Comparison of ENCODE assay signal across 8 cellular contexts in the genomic region with DNA sequence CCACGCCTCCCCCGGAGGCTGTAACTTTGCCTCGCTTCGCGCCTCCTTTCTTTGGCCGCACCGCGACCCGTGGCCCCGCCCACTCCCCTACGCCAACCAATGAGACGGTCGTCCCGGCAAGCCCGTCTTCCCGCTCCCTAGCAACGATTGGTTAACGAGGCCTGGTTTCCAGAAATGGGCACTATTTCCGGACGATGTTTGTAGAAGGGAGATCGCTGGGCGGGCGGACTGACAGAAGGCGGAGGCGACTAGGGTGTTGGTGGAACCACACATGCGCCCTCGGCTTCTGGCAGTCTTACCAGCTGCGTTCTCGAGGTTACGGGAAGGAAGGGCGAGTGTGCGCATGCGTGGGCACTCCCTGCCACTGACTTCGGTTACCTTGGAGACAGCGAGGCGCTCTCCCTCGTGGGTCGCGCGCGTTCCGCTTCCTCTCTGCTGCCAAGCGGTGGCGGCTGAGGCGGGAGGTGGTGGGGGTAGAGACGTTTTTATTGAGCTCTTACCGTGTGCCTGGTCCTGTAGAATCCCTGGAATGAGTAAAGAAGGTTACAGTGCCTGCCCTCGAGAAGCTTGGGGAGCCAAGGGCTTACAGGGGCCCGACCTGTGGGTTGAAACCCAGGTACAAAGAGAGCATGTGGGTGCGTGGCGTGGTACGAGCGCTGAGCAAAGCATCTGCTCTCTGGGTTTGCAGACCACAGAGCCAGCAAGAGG. TPM values are rescaled to one million over a fixed set of nuclear protein-coding genes. Genes with fewer than 3 reads are reported as not detected.
DNase-seq lines count a peak whose midpoint lies in the region; ATAC-seq and TF ChIP-seq lines count a peak whose summit lies in the region.

No MANE protein-coding gene starts in this region.

- no peaks in the 10 kb centered on the region for H3K9me3 ChIP-seq in left ventricle myocardium inferior (replicated peaks)

- DNase-seq in NCI-H1694 (lab: John Stamatoyannopoulos, UW) (peak; percentile 100), left ventricle myocardium inferior (peak; percentile 100), progenitor cell of endocrine pancreas (ENCODE audit: low spot score, unreplicated experiment) (peak; percentile 99), ureter (ENCODE audit: low spot score) (peak; percentile 100)

- H3K27ac Mint-ChIP-seq in T-helper 1 cell treated with Interleukin-12 subunit alpha and Interleukin-12 subunit beta and Interleukin-4 antibody, amounts not matched to agents 30 μg/mL and 1 μg/mL, for 36 hours, result peak overlapping the region; percentile 90
- H3K27ac Mint-ChIP-seq in progenitor cell of endocrine pancreas, result peak overlapping the region; percentile 97

- H3K27me3 ChIP-seq in left ventricle myocardium inferior (ENCODE audit: low read depth), result no peaks in the 10 kb centered on the region

- H3K9me3 Mint-ChIP-seq in T-helper 1 cell treated with Interleukin-12 subunit alpha and Interleukin-12 subunit beta and Interleukin-4 antibody, amounts not matched to agents 30 μg/mL and 1 μg/mL, for 36 hours, result no peaks in the 10 kb centered on the region
- no peaks in the 10 kb centered on the region for H3K9me3 Mint-ChIP-seq in progenitor cell of endocrine pancreas (ENCODE audit: low read depth)

- intact Hi-C loops in left ventricle myocardium inferior (cut with micrococcal nuclease), result no loop called here

- peaks cover 30% of the 10 kb centered on the region for H3K36me3 Mint-ChIP-seq in T-helper 1 cell treated with Interleukin-12 subunit alpha and Interleukin-12 subunit beta and Interleukin-4 antibody, amounts not matched to agents 30 μg/mL and 1 μg/mL, for 36 hours (ENCODE audit: low read depth)
- no peaks in the 10 kb centered on the region for H3K36me3 Mint-ChIP-seq in progenitor cell of endocrine pancreas (ENCODE audit: insufficient read depth)

- peak overlapping the region; percentile 78 for H3K27ac ChIP-seq in angular gyrus (ENCODE audit: low read depth, low read length)
- peak overlapping the region; percentile 97 for H3K27ac ChIP-seq in left ventricle myocardium inferior (replicated peaks)

- peak overlapping the region; percentile 93 for H3K4me3 Mint-ChIP-seq in T-helper 1 cell treated with Interleukin-12 subunit alpha and Interleukin-12 subunit beta and Interleukin-4 antibody, amounts not matched to agents 30 μg/mL and 1 μg/mL, for 36 hours
- peak overlapping the region; percentile 86 for H3K4me3 Mint-ChIP-seq in progenitor cell of endocrine pancreas (ENCODE audit: low read depth)

- no peaks in the 10 kb centered on the region for H3K36me3 ChIP-seq in left ventricle myocardium inferior

- H3K27me3 Mint-ChIP-seq in T-helper 1 cell treated with Interleukin-12 subunit alpha and Interleukin-12 subunit beta and Interleukin-4 antibody, amounts not matched to agents 30 μg/mL and 1 μg/mL, for 36 hours (ENCODE audit: low read depth), result no peaks in the 10 kb centered on the region
- peaks cover 20% of the 10 kb centered on the region for H3K27me3 Mint-ChIP-seq in progenitor cell of endocrine pancreas

- ATAC-seq in GM18498 (IDR thresholded peaks at IDR 0.05; ENCODE audit: unreplicated experiment) (peak; percentile 74), HG02885 (IDR thresholded peaks at IDR 0.05; ENCODE audit: poor library complexity, unreplicated experiment) (peak; percentile 79)

- no peak for TF ChIP-seq CTCF in left ventricle myocardium inferior (IDR thresholded peaks at IDR 0.05; ENCODE audit: borderline replicate concordance)
- no peak for TF ChIP-seq CTCF in progenitor cell of endocrine pancreas (IDR thresholded peaks at IDR 0.05; ENCODE audit: unreplicated experiment)

- H3K4me1 ChIP-seq in left ventricle myocardium inferior, result peaks cover 68% of the 10 kb centered on the region

- peak overlapping the region; percentile 90 for H3K4me3 ChIP-seq in left ventricle myocardium inferior

- peaks cover 66% of the 10 kb centered on the region for H3K4me1 Mint-ChIP-seq in T-helper 1 cell treated with Interleukin-12 subunit alpha and Interleukin-12 subunit beta and Interleukin-4 antibody, amounts not matched to agents 30 μg/mL and 1 μg/mL, for 36 hours (ENCODE audit: low read depth)
- H3K4me1 Mint-ChIP-seq in progenitor cell of endocrine pancreas (ENCODE audit: low read depth), result peaks cover 32% of the 10 kb centered on the region

RNA-seq across cellular contexts. Expression of a gene that starts 0.4 kb away (rescaled TPM):
- 14.8 TPM for total RNA-seq in left ventricle myocardium inferior
- 7.8 and 8.7 TPM in 2 replicates for total RNA-seq in progenitor cell of endocrine pancreas
- total RNA-seq in ureter, result 18.7 TPM

RNA-seq across cellular contexts. Expression of a gene that starts 55.4 kb away (rescaled TPM):
- total RNA-seq in left ventricle myocardium inferior (not detected), progenitor cell of endocrine pancreas (0.24 TPM in 1 of 2 replicates, not detected in the other), ureter (not detected)

Comparison
In these comparisons a context has a peak if more than half of its experiments do, and no peak if none do; other contexts are left out.
1. Peak in every context shown above with its lines: DNase-seq, ATAC-seq, H3K4me3 ChIP-seq and H3K27ac ChIP-seq.